8 cellular contexts compared by ENCODE assay signal in the genomic region with DNA sequence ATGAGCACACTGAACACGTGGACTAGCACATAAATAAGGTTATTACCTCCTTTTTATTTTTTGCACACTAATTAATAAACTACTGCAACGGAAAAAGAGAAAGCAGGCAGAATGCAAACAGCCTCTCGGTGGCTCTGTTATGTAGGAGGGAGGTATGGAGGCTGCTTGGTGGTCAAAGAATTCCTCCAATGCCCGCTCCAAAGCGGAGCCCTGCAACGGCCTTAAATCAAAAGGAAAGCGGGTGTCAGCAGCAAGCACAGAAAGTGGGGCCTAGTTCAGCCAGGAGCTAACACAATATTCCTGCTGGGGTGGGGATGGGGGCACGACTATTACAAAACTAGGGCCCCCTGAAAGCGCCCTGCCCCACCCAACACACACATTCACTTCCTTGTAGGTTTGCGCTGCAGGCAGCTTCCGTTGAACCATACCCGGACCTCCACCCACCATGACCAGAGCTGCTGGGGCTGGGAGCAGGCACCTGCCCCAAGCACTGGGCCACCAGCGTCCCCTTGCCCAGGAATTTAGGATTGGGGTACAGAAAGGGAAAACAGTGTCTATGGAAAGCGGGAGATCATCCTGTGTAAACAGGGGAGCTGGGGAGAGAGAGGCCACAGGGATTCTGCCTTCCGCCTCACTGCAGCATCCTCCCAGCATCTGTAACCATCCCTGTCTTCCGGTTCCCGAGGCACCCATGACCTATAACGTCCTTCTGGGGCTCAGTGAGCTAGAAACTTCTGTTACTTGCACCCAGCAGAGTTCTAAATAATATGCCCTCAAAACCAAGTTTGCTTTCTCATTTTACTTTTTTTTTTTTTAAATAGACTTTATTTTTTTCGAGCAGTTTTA. TPM values are rescaled to one million over a fixed set of nuclear protein-coding genes. Genes with fewer than 3 reads are reported as not detected.
DNase-seq lines count a peak whose midpoint lies in the region; ATAC-seq and TF ChIP-seq lines count a peak whose summit lies in the region.

No MANE protein-coding gene starts in this region.

- peak overlapping the region; percentile 42 for H3K4me3 ChIP-seq in astrocyte of the spinal cord (ENCODE audit: low read depth, low read length)
- no peak overlapping the region for H3K4me3 ChIP-seq in mucosa of descending colon

- H3K27ac ChIP-seq in C4-2B: peak overlapping the region; percentile 43

- TF ChIP-seq CTCF in C4-2B (conservative IDR thresholded peaks at IDR 0.05): no peak
- TF ChIP-seq CTCF in astrocyte of the spinal cord (IDR thresholded peaks at IDR 0.05; ENCODE audit: low read depth, low read length): no peak
- no peak for TF ChIP-seq CTCF in mucosa of descending colon (IDR thresholded peaks at IDR 0.05)

- H3K9me3 ChIP-seq in mucosa of descending colon: no peaks in the 10 kb centered on the region

- intact Hi-C loops in mucosa of descending colon (cut with DNase I, micrococcal nuclease): no loop called here

- H3K36me3 ChIP-seq in mucosa of descending colon (ENCODE audit: low read depth): no peaks in the 10 kb centered on the region

- peak; percentile 18 for ATAC-seq in mucosa of descending colon
- ATAC-seq in GM21786 (IDR thresholded peaks at IDR 0.05; ENCODE audit: unreplicated experiment): no peak

- DNase-seq in KBM-7: peak; percentile 33
- DNase-seq in astrocyte of the spinal cord (ENCODE audit: low read depth, low spot score): no peak
- DNase-seq in mucosa of descending colon: peak in 1 of 3 donors; percentile 2
- no peak for DNase-seq in NCI-H1930 (lab: John Stamatoyannopoulos, UW)
- DNase-seq in NCI-H2196 (lab: John Stamatoyannopoulos, UW; ENCODE audit: unreplicated experiment): no peak
- DNase-seq in NCI-H226: no peak

- no peaks in the 10 kb centered on the region for H3K4me1 ChIP-seq in mucosa of descending colon (ENCODE audit: low read depth)

- in situ Hi-C loops in KBM-7 (cut with MboI; ENCODE audit: low pct_unique_long_range_greater_than_20kb, low sequenced_read_pairs) (no loop called here), astrocyte of the spinal cord (cut with HindIII; ENCODE audit: low sequenced_read_pairs) (no loop called here)

RNA-seq across cellular contexts. Expression of a gene that starts 57.1 kb away (rescaled TPM):
- 100 to 1,000 TPM; 208 to 256 (median 250) TPM for total RNA-seq in mucosa of descending colon
